Comparison of ENCODE assay signal across 8 cellular contexts in genomic region chr17:17824780-17825614, GRCh38. TPM values are rescaled to one million over a fixed set of nuclear protein-coding genes. Genes with fewer than 3 reads are reported as not detected.
A peak's percentile ranks its signal among the peaks of the same experiment; 100 is the strongest.
DNase-seq lines count a peak whose midpoint lies in the region; ATAC-seq, FAIRE-seq and TF ChIP-seq lines count a peak whose summit lies in the region.

No MANE protein-coding gene starts in this region.

- WGBS in K562 (ENCODE audit: insufficient coverage, low coverage, missing lambda C conversion rate): 25% methylated on average over 11 of the region's 14 CpGs
- WGBS in mesodermal cell (ENCODE audit: insufficient coverage in 2 of 2), 2 experiments: 62 to 71% methylated on average over 10 to 11 of the region's 14 CpGs

- no peak for TF ChIP-seq RAD21 in K562 (CRISPR knock-in tag; conservative IDR thresholded peaks at IDR 0.05 in 1 of 2, IDR thresholded peaks at IDR 0.05 in 1 of 2)

- H3K4me2 ChIP-seq in K562 (ENCODE audit: insufficient read depth, low read length): peak overlapping the region; percentile 84

- CTCF ChIA-PET in K562 (lab: Yijun Ruan, JAX; ENCODE audit: low intra/inter-chr PET ratio): no interaction called here

- peaks cover 33% of the 10 kb centered on the region for H4K20me1 ChIP-seq in K562 (replicated peaks; ENCODE audit: control insufficient read depth, insufficient read depth, low read length)

- H3K36me3 ChIP-seq in K562 (ENCODE audit: control insufficient read depth, insufficient read depth, low read length) (peaks cover 67% of the 10 kb centered on the region; the same call in 2 of the 3 replicates), mesodermal cell (ENCODE audit: control insufficient read depth, insufficient read depth, low read length) (peaks cover 35% of the 10 kb centered on the region), brain microvascular endothelial cell (replicated peaks) (peaks cover 15% of the 10 kb centered on the region)

- ATAC-seq in K562: peak; percentile 3
- no peak for ATAC-seq in omental fat pad (ENCODE audit: low FRiP score)

- H3K27ac ChIP-seq in 22Rv1 (peak overlapping the region; percentile 89), K562 (ENCODE audit: extremely low read depth, low read depth, low read length) (peak overlapping the region; percentile 99), mesodermal cell (ENCODE audit: low read depth, low read length, severe bottlenecking) (peak overlapping the region; percentile 88), brain microvascular endothelial cell (no peak overlapping the region)

- H3K4me3 ChIP-seq in Jurkat, Clone E6-1 (ENCODE audit: low read length): peak overlapping the region; percentile 18; the same call in 1 of the 2 replicates
- H3K4me3 ChIP-seq in K562 (no peak overlapping the region; the same call in 1 of the 2 replicates), mesodermal cell (ENCODE audit: extremely low read depth, insufficient read depth, low read length, poor library complexity, severe bottlenecking) (no peak overlapping the region), brain microvascular endothelial cell (ENCODE audit: low read depth, low read length) (no peak overlapping the region)

- peak; percentile 57 for DNase-seq in Jurkat, Clone E6-1 (ENCODE audit: low read depth, low spot score)
- DNase-seq in K562 (ENCODE audit: extremely low read depth in 1 of 4, low spot score in 3 of 4) (peak in 2 of 4 experiments; percentile 39 to 55), HTR-8/SVneo (ENCODE audit: insufficient read length, low spot score) (no peak), brain microvascular endothelial cell (no peak), HuH-7 (ENCODE audit: low spot score) (no peak), omental fat pad (ENCODE audit: low spot score) (no peak)

- no peak overlapping the region for H2AFZ ChIP-seq in K562 (ENCODE audit: low read depth, low read length)

- H3K27me3 ChIP-seq in K562 (ENCODE audit: control insufficient read depth in 2 of 2, insufficient read depth in 2 of 2, low read length in 2 of 2) (no peaks in the 10 kb centered on the region), brain microvascular endothelial cell (replicated peaks) (no peaks in the 10 kb centered on the region)

- POLR2A ChIA-PET in K562 (lab: Yijun Ruan, JAX): interaction anchor here (1.2 to 6.0 kb wide), 3 partner anchors 9 to 13 kb away, joined by 4 to 102 read pairs (median 7); partner anchors contain the start of gene SREBF1

- no peaks in the 10 kb centered on the region for H3K9me3 ChIP-seq in K562 (replicated peaks; ENCODE audit: control insufficient read depth, insufficient read depth, low read depth, low read length)
- no peaks in the 10 kb centered on the region for H3K9me3 ChIP-seq in mesodermal cell (ENCODE audit: control insufficient read depth, low read length)

- peak; percentile 70 for FAIRE-seq in K562 (lab: Jason Lieb, UNC)
- no peak for FAIRE-seq in HTR-8/SVneo (lab: Jason Lieb, UNC)

- no peak for TF ChIP-seq CTCF in 22Rv1 (IDR thresholded peaks at IDR 0.05)
- TF ChIP-seq CTCF in K562 (IDR thresholded peaks at IDR 0.05 in 2 of 3, conservative IDR thresholded peaks at IDR 0.05 in 1 of 3; ENCODE audit: insufficient read depth in 2 of 3, low read depth in 1 of 3, low read length in 3 of 3): no peak
- TF ChIP-seq CTCF in brain microvascular endothelial cell (IDR thresholded peaks at IDR 0.05; ENCODE audit: low read depth, low read length, missing control alignments): no peak
- no peak for TF ChIP-seq CTCF in omental fat pad (IDR thresholded peaks at IDR 0.05)

- peak overlapping the region; percentile 78 to 88 for H3K9ac ChIP-seq in K562 (ENCODE audit: insufficient read depth in 1 of 2, low read depth in 2 of 2, low read length in 2 of 2)

- TF ChIP-seq EP300 in K562 (IDR thresholded peaks at IDR 0.05; ENCODE audit: low read length): no peak

- no peak for TF ChIP-seq POLR2A in K562 (conservative IDR thresholded peaks at IDR 0.05)

- H3K79me2 ChIP-seq in K562 (ENCODE audit: control insufficient read depth, insufficient read depth, low read length): peaks cover 94% of the 10 kb centered on the region

- intact Hi-C loops in K562 (cut with micrococcal nuclease): loop anchor here (10.0 kb wide), 1 partner anchor 140 kb away; the partner anchor contains the start of gene RAI1

- in situ Hi-C loops in K562 (cut with MboI) (no loop called here), brain microvascular endothelial cell (cut with HindIII; ENCODE audit: low pct_ligation_motif_present, low sequenced_read_pairs) (no loop called here)

- H3K4me1 ChIP-seq in K562 (replicated peaks in 1 of 2; ENCODE audit: control insufficient read depth in 2 of 2, insufficient read depth in 2 of 2, low read length in 2 of 2) (peaks cover 70 to 74% of the 10 kb centered on the region in 2 experiments), mesodermal cell (ENCODE audit: control insufficient read depth, insufficient read depth, low read length, poor library complexity, severe bottlenecking) (peaks cover 46% of the 10 kb centered on the region)

- BruUV-seq in K562 (replicated peaks; lab: Mats Ljungman, UMichigan): no TSS peak

- H3K9me1 ChIP-seq in K562 (ENCODE audit: control insufficient read depth, insufficient read depth, low read length): no peaks in the 10 kb centered on the region

TF ChIP-seq in K562, 482 proteins besides CTCF, POLR2A, EP300 and RAD21 (continues in another document):
- TF ChIP-seq ZNF395 (CRISPR knock-in tag; IDR thresholded peaks at IDR 0.05): 0 out of 2 replicates have a peak, but pooled peaks have one; percentile 40
- no peak for TF ChIP-seq ZNF740 (CRISPR knock-in tag; IDR thresholded peaks at IDR 0.05)
- TF ChIP-seq ZNF740 (tag; IDR thresholded peaks at IDR 0.05): peak in 1 of 2 experiments; percentile 28; a peak in 1 of 4 replicates
- TF ChIP-seq FOXA1 (IDR thresholded peaks at IDR 0.05; ENCODE audit: borderline replicate concordance): no peak

RNA-seq across cellular contexts. Expression of gene SREBF1, which starts 11.8 kb away (rescaled TPM):
- 241 TPM for polyA plus RNA-seq in Jurkat, Clone E6-1 (2012; ENCODE audit: insufficient read depth, insufficient read length)
- 392 and 1,233 TPM in 2 replicates for total RNA-seq in K562 (2011; cell fraction: chromatin; rRNA removed; ENCODE audit: low replicate concordance)
- 729 and 820 TPM in 2 replicates for total RNA-seq in K562 (2011; cell fraction: nucleolus; rRNA removed)
- total RNA-seq in K562 (2011; cell fraction: nucleoplasm; rRNA removed): 484 and 520 TPM in 2 replicates
- total RNA-seq in K562 (2014; rRNA removed) (69.4 and 80.7 TPM in 2 replicates), K562 (2014; rRNA removed; fragmentation: Illumina TruSeq; extraction: Trizol) (28.6 and 31.2 TPM in 2 replicates), K562 (2015; rRNA removed; fragmentation: Illumina TruSeq; extraction: Trizol) (69.5 and 69.7 TPM in 2 replicates), K562 (2021) (134 and 169 TPM in 2 replicates), omental fat pad (100 to 1,000 TPM in 1 of 4 donors, 10 to 100 TPM in 3; 18.5 to 118 (median 31.2) TPM)
- polyA plus RNA-seq in K562 (2011; rRNA removed) (35.6 and 140 TPM in 2 replicates), K562 (2014; fragmentation: Illumina TruSeq; extraction: Trizol) (98.4 and 117 TPM in 2 replicates), K562 (2014; fragmentation: Nextera tagmentation; extraction: Ambion mirVana) (1 to 10 TPM; 1.6 to 1.7 TPM), K562 (2014; rRNA removed) (90.3 and 91.1 TPM in 2 replicates)
- 54.3 and 84.0 TPM in 2 replicates for polyA plus RNA-seq in K562 (2011; cell fraction: cytosol; rRNA removed)
- polyA plus RNA-seq in K562 (2011; cell fraction: nucleus; rRNA removed): 590 and 682 TPM in 2 replicates
- 162 and 169 TPM in 2 replicates for polyA plus RNA-seq in K562 (2012)
- polyA minus RNA-seq in K562 (2011; rRNA and poly(A)+ RNA removed): 33.6 and 42.1 TPM in 2 replicates
- 133 and 177 TPM in 2 replicates for polyA minus RNA-seq in K562 (2011; cell fraction: cytosol; rRNA and poly(A)+ RNA removed)
- polyA minus RNA-seq in K562 (2011; cell fraction: nucleus; rRNA and poly(A)+ RNA removed): 150 and 229 TPM in 2 replicates
- 51.2 TPM for polyA plus RNA-seq in mesodermal cell (2013, experiment 1 of 2)
- polyA plus RNA-seq in mesodermal cell (2013, experiment 2 of 2): 44.7 TPM
